In the genomic region with DNA sequence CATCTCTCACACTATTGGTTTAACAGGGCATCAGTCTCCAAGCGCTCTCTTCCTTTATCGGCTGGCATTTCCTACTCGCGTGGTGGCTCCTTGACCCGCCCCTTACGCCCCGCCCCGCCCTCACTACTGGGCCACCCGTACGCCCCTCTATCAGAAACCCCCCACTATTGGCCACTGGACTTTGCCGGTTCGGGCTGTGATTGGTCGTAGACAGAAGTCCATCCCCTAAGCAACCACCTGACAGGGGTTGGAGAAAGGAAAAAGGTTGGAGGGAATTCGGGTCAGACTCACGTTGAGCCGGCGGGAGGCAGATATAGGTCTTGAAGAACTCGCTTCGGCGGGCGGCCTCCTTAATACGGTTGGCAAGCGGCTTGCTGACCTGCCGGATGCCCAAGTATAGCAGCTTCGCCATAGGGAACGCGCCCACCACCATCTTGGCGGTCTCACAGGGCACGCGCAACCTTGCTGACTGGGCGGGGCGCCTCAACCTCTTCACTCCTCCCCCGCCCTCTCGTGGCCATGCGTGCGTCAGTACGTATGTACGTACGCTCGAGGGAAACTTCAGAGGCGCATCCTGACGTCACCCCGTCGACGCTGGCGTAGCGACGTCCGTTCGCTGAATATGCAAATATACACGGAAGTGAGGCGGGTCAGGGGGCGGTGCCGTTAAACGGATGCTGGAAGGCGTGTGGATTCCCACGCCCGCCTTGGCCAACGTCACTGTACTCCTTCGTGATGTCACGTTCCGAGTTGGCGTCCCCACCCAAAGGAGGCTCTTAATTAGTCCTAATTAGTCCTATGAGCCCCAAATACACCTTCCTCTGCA, we compare ENCODE assay signal across 8 cellular contexts. TPM values are rescaled to one million over a fixed set of nuclear protein-coding genes. Genes with fewer than 3 reads are reported as not detected.
DNase-seq lines count a peak whose midpoint lies in the region; ATAC-seq and TF ChIP-seq lines count a peak whose summit lies in the region.

A gene (minus strand): TSS at position 471 of the 826 bp plus-strand sequence. CDS start 38 bp downstream, at position 433.

- H3K27ac ChIP-seq in left ventricle myocardium inferior (replicated peaks), result peak within 1 kb of the TSS; percentile 100
- peak within 1 kb of the TSS; percentile 91 for H3K27ac ChIP-seq in urinary bladder (ENCODE audit: low read depth)

- H3K4me3 ChIP-seq in left ventricle myocardium inferior (peak within 1 kb of the TSS; percentile 87), urinary bladder (ENCODE audit: low read depth, low read length) (peak within 1 kb of the TSS; percentile 49)

- H3K9me3 Mint-ChIP-seq in progenitor cell of endocrine pancreas (ENCODE audit: low read depth), result no peaks in the 10 kb centered on the region

- H3K4me1 Mint-ChIP-seq in T-helper 17 cell (peaks cover 18% of the 10 kb centered on the region), progenitor cell of endocrine pancreas (ENCODE audit: low read depth) (peaks cover 20% of the 10 kb centered on the region)

- TF ChIP-seq CTCF in left ventricle myocardium inferior (IDR thresholded peaks at IDR 0.05; ENCODE audit: borderline replicate concordance) (no peak), progenitor cell of endocrine pancreas (IDR thresholded peaks at IDR 0.05; ENCODE audit: unreplicated experiment) (peak; percentile 55)

- H3K27me3 Mint-ChIP-seq in T-helper 17 cell (peaks cover 9% of the 10 kb centered on the region), progenitor cell of endocrine pancreas (peaks cover 4% of the 10 kb centered on the region)

- intact Hi-C loops in left ventricle myocardium inferior (cut with micrococcal nuclease), result no loop called here

- ATAC-seq in HG02885 (IDR thresholded peaks at IDR 0.05; ENCODE audit: poor library complexity, unreplicated experiment) (peak; percentile 89), T-helper 17 cell (peak; percentile 89)

- TF ChIP-seq POLR2A in GM15510 (IDR thresholded peaks at IDR 0.05; ENCODE audit: borderline replicate concordance, extremely low read depth, insufficient read length), result peak; percentile 68

- H3K9me3 ChIP-seq in T-helper 17 cell (ENCODE audit: control insufficient read depth, low read length, poor library complexity, severe bottlenecking) (no peaks in the 10 kb centered on the region), left ventricle myocardium inferior (replicated peaks) (no peaks in the 10 kb centered on the region)

- peak; percentile 99 for DNase-seq in NCI-H1694 treated with DMSO at 0.1 percent for 48 hours (lab: John Stamatoyannopoulos, UW)
- DNase-seq in T-helper 17 cell, result peak; percentile 94 to 96 (median 94)
- DNase-seq in amygdala (lab: John Stamatoyannopoulos, UW), result peak; percentile 96 to 100 (median 99)
- peak; percentile 100 for DNase-seq in left ventricle myocardium inferior
- DNase-seq in progenitor cell of endocrine pancreas (ENCODE audit: low spot score, unreplicated experiment), result peak; percentile 93

- H3K27me3 ChIP-seq in left ventricle myocardium inferior (ENCODE audit: low read depth), result no peaks in the 10 kb centered on the region

- H3K36me3 ChIP-seq in left ventricle myocardium inferior (peaks cover 1% of the 10 kb centered on the region), urinary bladder (ENCODE audit: insufficient read depth) (no peaks in the 10 kb centered on the region)

- WGBS in urinary bladder, result under 1% methylated on average over 63 of the region's 63 CpGs

- H3K4me3 Mint-ChIP-seq in T-helper 17 cell (peak within 1 kb of the TSS; percentile 89), progenitor cell of endocrine pancreas (ENCODE audit: low read depth) (peak within 1 kb of the TSS; percentile 94)

- H3K4me1 ChIP-seq in left ventricle myocardium inferior, result peaks cover 25% of the 10 kb centered on the region
- H3K4me1 ChIP-seq in urinary bladder (ENCODE audit: insufficient read depth), result no peaks in the 10 kb centered on the region

- H3K36me3 Mint-ChIP-seq in T-helper 17 cell (ENCODE audit: low read depth) (peaks cover 4% of the 10 kb centered on the region), progenitor cell of endocrine pancreas (ENCODE audit: insufficient read depth) (no peaks in the 10 kb centered on the region)

- H3K27ac Mint-ChIP-seq in T-helper 17 cell, result peak within 1 kb of the TSS; percentile 97
- peak within 1 kb of the TSS; percentile 98 for H3K27ac Mint-ChIP-seq in progenitor cell of endocrine pancreas

RNA-seq across cellular contexts. Expression of the gene that starts here (rescaled TPM):
- total RNA-seq in T-helper 17 cell (1 to 10 TPM; 8.3 to 9.4 TPM), left ventricle myocardium inferior (25.3 TPM), progenitor cell of endocrine pancreas (14.4 and 16.5 TPM in 2 replicates), urinary bladder (3.4 TPM)
- polyA plus RNA-seq in urinary bladder, result 10.2 TPM

Comparison
In these comparisons a context has a peak if more than half of its experiments do, and no peak if none do; other contexts are left out.
1. Peak in every context shown above with its lines: DNase-seq, ATAC-seq, H3K4me3 ChIP-seq and H3K27ac ChIP-seq.